ENCODE assay signal across 1 cellular context in the genomic region with DNA sequence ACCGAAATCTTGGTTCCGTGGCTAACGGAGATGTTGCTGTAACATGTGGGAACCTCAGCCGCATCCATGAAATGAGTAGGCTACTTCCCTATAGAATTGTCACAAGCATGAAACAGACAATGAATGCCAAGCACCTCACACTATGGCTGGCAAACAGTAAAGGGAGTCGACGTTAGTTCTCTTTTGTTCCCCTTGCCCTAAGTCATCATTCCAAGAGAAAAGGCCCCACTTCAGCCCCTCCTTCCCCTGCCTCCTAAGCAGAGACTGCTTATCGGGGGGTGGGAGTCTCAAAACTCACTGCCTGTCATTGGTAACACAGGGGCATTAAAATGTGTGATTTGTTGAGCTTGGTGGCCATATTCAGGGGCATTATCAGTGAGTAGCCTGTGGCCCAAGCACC.
TF ChIP-seq lines count a peak whose summit lies in the region.

No MANE protein-coding gene starts in this region.

TF ChIP-seq in WTC11, 78 proteins besides CTCF, POLR2A, EP300 and RAD21 (continued from another document):
- TF ChIP-seq, protein P1, sequence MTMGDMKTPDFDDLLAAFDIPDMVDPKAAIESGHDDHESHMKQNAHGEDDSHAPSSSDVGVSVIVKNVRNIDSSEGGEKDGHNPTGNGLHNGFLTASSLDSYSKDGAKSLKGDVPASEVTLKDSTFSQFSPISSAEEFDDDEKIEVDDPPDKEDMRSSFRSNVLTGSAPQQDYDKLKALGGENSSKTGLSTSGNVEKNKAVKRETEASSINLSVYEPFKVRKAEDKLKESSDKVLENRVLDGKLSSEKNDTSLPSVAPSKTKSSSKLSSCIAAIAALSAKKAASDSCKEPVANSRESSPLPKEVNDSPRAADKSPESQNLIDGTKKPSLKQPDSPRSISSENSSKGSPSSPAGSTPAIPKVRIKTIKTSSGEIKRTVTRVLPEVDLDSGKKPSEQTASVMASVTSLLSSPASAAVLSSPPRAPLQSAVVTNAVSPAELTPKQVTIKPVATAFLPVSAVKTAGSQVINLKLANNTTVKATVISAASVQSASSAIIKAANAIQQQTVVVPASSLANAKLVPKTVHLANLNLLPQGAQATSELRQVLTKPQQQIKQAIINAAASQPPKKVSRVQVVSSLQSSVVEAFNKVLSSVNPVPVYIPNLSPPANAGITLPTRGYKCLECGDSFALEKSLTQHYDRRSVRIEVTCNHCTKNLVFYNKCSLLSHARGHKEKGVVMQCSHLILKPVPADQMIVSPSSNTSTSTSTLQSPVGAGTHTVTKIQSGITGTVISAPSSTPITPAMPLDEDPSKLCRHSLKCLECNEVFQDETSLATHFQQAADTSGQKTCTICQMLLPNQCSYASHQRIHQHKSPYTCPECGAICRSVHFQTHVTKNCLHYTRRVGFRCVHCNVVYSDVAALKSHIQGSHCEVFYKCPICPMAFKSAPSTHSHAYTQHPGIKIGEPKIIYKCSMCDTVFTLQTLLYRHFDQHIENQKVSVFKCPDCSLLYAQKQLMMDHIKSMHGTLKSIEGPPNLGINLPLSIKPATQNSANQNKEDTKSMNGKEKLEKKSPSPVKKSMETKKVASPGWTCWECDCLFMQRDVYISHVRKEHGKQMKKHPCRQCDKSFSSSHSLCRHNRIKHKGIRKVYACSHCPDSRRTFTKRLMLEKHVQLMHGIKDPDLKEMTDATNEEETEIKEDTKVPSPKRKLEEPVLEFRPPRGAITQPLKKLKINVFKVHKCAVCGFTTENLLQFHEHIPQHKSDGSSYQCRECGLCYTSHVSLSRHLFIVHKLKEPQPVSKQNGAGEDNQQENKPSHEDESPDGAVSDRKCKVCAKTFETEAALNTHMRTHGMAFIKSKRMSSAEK (CRISPR knock-in tag; IDR thresholded peaks at IDR 0.05; ENCODE audit: borderline replicate concordance), result no peak
- TF ChIP-seq KAT7 (CRISPR knock-in tag; IDR thresholded peaks at IDR 0.05; ENCODE audit: borderline replicate concordance), result no peak
- no peak for TF ChIP-seq ZNF396 (CRISPR knock-in tag; IDR thresholded peaks at IDR 0.05; ENCODE audit: borderline replicate concordance)
- TF ChIP-seq EMX1 (CRISPR knock-in tag; IDR thresholded peaks at IDR 0.05), result no peak
- no peak for TF ChIP-seq MAX (CRISPR knock-in tag; IDR thresholded peaks at IDR 0.05)
- no peak for TF ChIP-seq NR3C1 (CRISPR knock-in tag; conservative IDR thresholded peaks at IDR 0.05; ENCODE audit: low read depth)
- no peak for TF ChIP-seq SOX15 (CRISPR knock-in tag; IDR thresholded peaks at IDR 0.05)
- TF ChIP-seq PREB (CRISPR knock-in tag; IDR thresholded peaks at IDR 0.05; ENCODE audit: borderline replicate concordance), result no peak
- TF ChIP-seq ZNF671 (CRISPR knock-in tag; IDR thresholded peaks at IDR 0.05), result no peak
- no peak for TF ChIP-seq GABPB1 (CRISPR knock-in tag; IDR thresholded peaks at IDR 0.05)
- TF ChIP-seq, protein P2, sequence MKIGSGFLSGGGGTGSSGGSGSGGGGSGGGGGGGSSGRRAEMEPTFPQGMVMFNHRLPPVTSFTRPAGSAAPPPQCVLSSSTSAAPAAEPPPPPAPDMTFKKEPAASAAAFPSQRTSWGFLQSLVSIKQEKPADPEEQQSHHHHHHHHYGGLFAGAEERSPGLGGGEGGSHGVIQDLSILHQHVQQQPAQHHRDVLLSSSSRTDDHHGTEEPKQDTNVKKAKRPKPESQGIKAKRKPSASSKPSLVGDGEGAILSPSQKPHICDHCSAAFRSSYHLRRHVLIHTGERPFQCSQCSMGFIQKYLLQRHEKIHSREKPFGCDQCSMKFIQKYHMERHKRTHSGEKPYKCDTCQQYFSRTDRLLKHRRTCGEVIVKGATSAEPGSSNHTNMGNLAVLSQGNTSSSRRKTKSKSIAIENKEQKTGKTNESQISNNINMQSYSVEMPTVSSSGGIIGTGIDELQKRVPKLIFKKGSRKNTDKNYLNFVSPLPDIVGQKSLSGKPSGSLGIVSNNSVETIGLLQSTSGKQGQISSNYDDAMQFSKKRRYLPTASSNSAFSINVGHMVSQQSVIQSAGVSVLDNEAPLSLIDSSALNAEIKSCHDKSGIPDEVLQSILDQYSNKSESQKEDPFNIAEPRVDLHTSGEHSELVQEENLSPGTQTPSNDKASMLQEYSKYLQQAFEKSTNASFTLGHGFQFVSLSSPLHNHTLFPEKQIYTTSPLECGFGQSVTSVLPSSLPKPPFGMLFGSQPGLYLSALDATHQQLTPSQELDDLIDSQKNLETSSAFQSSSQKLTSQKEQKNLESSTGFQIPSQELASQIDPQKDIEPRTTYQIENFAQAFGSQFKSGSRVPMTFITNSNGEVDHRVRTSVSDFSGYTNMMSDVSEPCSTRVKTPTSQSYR (CRISPR knock-in tag; IDR thresholded peaks at IDR 0.05), result no peak
- TF ChIP-seq CREB1 (CRISPR knock-in tag; IDR thresholded peaks at IDR 0.05), result no peak
- TF ChIP-seq TP53 (CRISPR knock-in tag; IDR thresholded peaks at IDR 0.05), result no peak
